32 cellular contexts compared by ENCODE assay signal in genomic region chr2:227815066-227815465, GRCh38. TPM values are rescaled to one million over a fixed set of nuclear protein-coding genes. Genes with fewer than 3 reads are reported as not detected.
DNase-seq lines count a peak whose midpoint lies in the region; ATAC-seq, FAIRE-seq and TF ChIP-seq lines count a peak whose summit lies in the region.
"Had no signal": no experiment of that assay in that cellular context is flagged by ENCODE, and none has a peak within 500 bp of the region (broad histone marks: within the 10 kb centered on the region; RNA-seq: fewer than 3 reads in every experiment).

No MANE protein-coding gene starts in this region.

- H4K20me1 ChIP-seq in HepG2 (ENCODE audit: insufficient read depth, low read length) (no peaks in the 10 kb centered on the region), endothelial cell of umbilical vein (replicated peaks; ENCODE audit: control insufficient read depth, extremely low read depth, insufficient read depth, low read length) (no peaks in the 10 kb centered on the region)
- H4K20me1 ChIP-seq: BLaER1 had no signal

- peaks cover 68% of the 10 kb centered on the region for H3K4me1 ChIP-seq in HepG2 (ENCODE audit: insufficient read depth, low read length)
- peaks cover 0 to 9% (median 2%) of the 10 kb centered on the region in 4 donors for H3K4me1 ChIP-seq in right lobe of liver
- H3K4me1 ChIP-seq in RWPE2 (ENCODE audit: insufficient read depth, poor library complexity, severe bottlenecking) = peaks cover 22% of the 10 kb centered on the region
- H3K4me1 ChIP-seq in endothelial cell of umbilical vein (ENCODE audit: control insufficient read depth, extremely low read depth, insufficient read depth, low read length) = peaks cover 36% of the 10 kb centered on the region
- H3K4me1 ChIP-seq in SJCRH30 = peaks cover 12% of the 10 kb centered on the region
- no peaks in the 10 kb centered on the region for H3K4me1 ChIP-seq in trophoblast cell (ENCODE audit: control insufficient read depth in 1 of 2, insufficient read depth in 2 of 2, low read length in 2 of 2)
- H3K4me1 ChIP-seq: BLaER1, body of pancreas, parathyroid adenoma had no signal

- H2AK5ac ChIP-seq in trophoblast cell (ENCODE audit: low read length) = no peak overlapping the region

- H3K9ac ChIP-seq in HepG2 (ENCODE audit: insufficient read depth, low read depth, low read length) (peak overlapping the region; percentile 92), endothelial cell of umbilical vein (replicated peaks; ENCODE audit: extremely low read depth, insufficient read depth, low read length) (no peak overlapping the region), trophoblast cell (ENCODE audit: low read length) (no peak overlapping the region)
- H3K9ac ChIP-seq: BLaER1, KMS-11, parathyroid adenoma had no signal

- ATAC-seq in HepG2 (no peak), right lobe of liver (no peak), RWPE2 (ENCODE audit: low read depth) (no peak)
- no peak for ATAC-seq in stimulated activated effector memory CD8-positive, alpha-beta T cell treated with anti-CD3 and anti-CD28 coated beads, Interleukin-12 subunit alpha, Interleukin-12 subunit beta, amount 100 ng/mL, for 72 hours
- ATAC-seq: body of pancreas, right cardiac atrium, Right ventricle myocardium inferior had no signal

- H2AFZ ChIP-seq in HepG2 (ENCODE audit: low read length) (no peak overlapping the region), endothelial cell of umbilical vein (ENCODE audit: low read depth, low read length) (no peak overlapping the region), trophoblast cell (ENCODE audit: insufficient read depth, low read length, poor library complexity) (no peak overlapping the region)
- H2AFZ ChIP-seq: parathyroid adenoma had no signal

- dilution Hi-C loops in endothelial cell of umbilical vein (cut with MboI; ENCODE audit: extremely low pct_ligation_motif_present, low sequenced_read_pairs) = no loop called here

- DNase-seq in HepG2 (ENCODE audit: low spot score) (no peak), right lobe of liver (no peak), RWPE2 (ENCODE audit: low spot score) (no peak), endothelial cell of umbilical vein (ENCODE audit: low read depth, low spot score) (no peak), SJCRH30 (no peak), NCI-H526 treated with DMSO at 0.1 percent for 48 hours (lab: John Stamatoyannopoulos, UW) (no peak), trophoblast cell (no peak)
- no peak for DNase-seq in stimulated activated effector memory CD8-positive, alpha-beta T cell treated with anti-CD3 and anti-CD28 coated beads, Interleukin-12 subunit alpha, Interleukin-12 subunit beta, amount 100 ng/mL, for 72 hours (ENCODE audit: low spot score in 2 of 2)
- DNase-seq: activated CD4-positive, alpha-beta T cell treated with anti-CD3 and anti-CD28 coated beads for 1 hour; body of pancreas; COR-L47; GDM1; glutamatergic neuron; HCEC 1CT; left ventricle myocardium inferior; mesendoderm; MM.1S; NCI-H1105 treated with DMSO at 0.1 percent for 48 hours; NCI-H1930; NCI-H2171 treated with DMSO at 0.1 percent for 48 hours; NCI-H524; OCI-M1; right cardiac atrium; stimulated activated CD4-positive, alpha-beta T cell treated with anti-CD3 and anti-CD28 coated beads, Interleukin-4, amount 100 ng/mL, for 1 hour had no signal

- no peak overlapping the region for H3K4ac ChIP-seq in trophoblast cell (ENCODE audit: low read depth, low read length)

- H3K4me3 Mint-ChIP-seq in stimulated activated effector memory CD8-positive, alpha-beta T cell treated with anti-CD3 and anti-CD28 coated beads, Interleukin-12 subunit alpha, Interleukin-12 subunit beta, amount 100 ng/mL, for 72 hours = peak overlapping the region; percentile 79
- H3K4me3 Mint-ChIP-seq: neural crest cell, type B pancreatic cell had no signal

- no peak overlapping the region for H4K8ac ChIP-seq in trophoblast cell (ENCODE audit: low read depth, low read length)

- H2BK5ac ChIP-seq in trophoblast cell (ENCODE audit: low read depth, low read length, poor library complexity) = no peak overlapping the region

- TF ChIP-seq CTCF in HepG2 (CRISPR knock-in tag; IDR thresholded peaks at IDR 0.05) (no peak), right lobe of liver (IDR thresholded peaks at IDR 0.05) (no peak), RWPE2 (IDR thresholded peaks at IDR 0.05; ENCODE audit: poor library complexity, severe bottlenecking) (no peak), endothelial cell of umbilical vein (IDR thresholded peaks at IDR 0.05; ENCODE audit: extremely low read depth in 1 of 2, insufficient read depth in 1 of 2, low read depth in 1 of 2, low read length in 2 of 2) (no peak)

- 31% methylated on average over 3 of the region's 3 CpGs for WGBS in HepG2 (ENCODE audit: low lambda C conversion rate)
- WGBS in right lobe of liver (ENCODE audit: insufficient coverage, low coverage, low lambda C conversion rate, missing lambda C conversion rate) = 41% methylated on average over 3 of the region's 3 CpGs
- WGBS in trophoblast cell (ENCODE audit: extremely low coverage, insufficient coverage, insufficient read length) = no CpG with 5 or more reads among the region's 3 CpGs

- H3K36me3 ChIP-seq in HepG2 (replicated peaks in 1 of 2; ENCODE audit: control insufficient read depth in 1 of 2, insufficient read depth in 2 of 2, low read length in 2 of 2) = peaks cover 2 to 8% of the 10 kb centered on the region in 2 experiments; a peak in 4 of 5 replicates
- H3K36me3 ChIP-seq in right lobe of liver = no peaks in the 10 kb centered on the region
- peaks cover 69% of the 10 kb centered on the region for H3K36me3 ChIP-seq in RWPE2 (ENCODE audit: low read depth)
- no peaks in the 10 kb centered on the region for H3K36me3 ChIP-seq in endothelial cell of umbilical vein (ENCODE audit: control insufficient read depth in 2 of 2, extremely low read depth in 1 of 2, insufficient read depth in 2 of 2, low read length in 2 of 2)
- H3K36me3 ChIP-seq in SJCRH30 = no peaks in the 10 kb centered on the region; the same call in none of the 2 replicates
- no peaks in the 10 kb centered on the region for H3K36me3 ChIP-seq in trophoblast cell (ENCODE audit: control insufficient read depth in 1 of 2, insufficient read depth in 2 of 2, low read length in 2 of 2)
- H3K36me3 ChIP-seq: BLaER1, left ventricle myocardium inferior had no signal

- in situ Hi-C loops in HepG2 (cut with HindIII; ENCODE audit: extremely low pct_ligation_motif_present, low pct_unique_long_range_greater_than_20kb) = no loop called here

- no peak overlapping the region for H3K23ac ChIP-seq in trophoblast cell (ENCODE audit: low read length)

- no TSS peak for BruUV-seq in HepG2 (replicated peaks; lab: Mats Ljungman, UMichigan)
- no TSS peak for BruUV-seq in endothelial cell of umbilical vein (replicated peaks; lab: Mats Ljungman, UMichigan)

- H4K91ac ChIP-seq in trophoblast cell (ENCODE audit: low read depth, low read length) = no peak overlapping the region

- TF ChIP-seq RAD21 in HepG2 (CRISPR knock-in tag; IDR thresholded peaks at IDR 0.05) = no peak

- H3K9me3 Mint-ChIP-seq in stimulated activated effector memory CD8-positive, alpha-beta T cell treated with anti-CD3 and anti-CD28 coated beads, Interleukin-12 subunit alpha, Interleukin-12 subunit beta, amount 100 ng/mL, for 72 hours = no peaks in the 10 kb centered on the region
- H3K9me3 Mint-ChIP-seq: neural crest cell, type B pancreatic cell had no signal

- no peaks in the 10 kb centered on the region; a peak in 1 of 5 replicates for H3K27me3 ChIP-seq in HepG2 (ENCODE audit: control insufficient read depth in 1 of 2, insufficient read depth in 2 of 2, low read length in 2 of 2)
- H3K27me3 ChIP-seq in right lobe of liver = no peaks in the 10 kb centered on the region
- no peaks in the 10 kb centered on the region for H3K27me3 ChIP-seq in RWPE2 (ENCODE audit: insufficient read depth, poor library complexity, severe bottlenecking)
- H3K27me3 ChIP-seq in endothelial cell of umbilical vein (ENCODE audit: control insufficient read depth in 2 of 2, insufficient read depth in 2 of 2, low read length in 2 of 2) = no peaks in the 10 kb centered on the region
- H3K27me3 ChIP-seq in SJCRH30 = no peaks in the 10 kb centered on the region
- no peaks in the 10 kb centered on the region for H3K27me3 ChIP-seq in trophoblast cell (ENCODE audit: insufficient read depth, low read length)
- H3K27me3 ChIP-seq: BLaER1 had no signal

- H3K27ac ChIP-seq in HepG2 (ENCODE audit: extremely low read length, insufficient read depth, low read length) = peak overlapping the region; percentile 94
- no peak overlapping the region for H3K27ac ChIP-seq in right lobe of liver
- H3K27ac ChIP-seq in RWPE2 (ENCODE audit: poor library complexity, severe bottlenecking) = peak overlapping the region; percentile 100
- no peak overlapping the region for H3K27ac ChIP-seq in endothelial cell of umbilical vein (ENCODE audit: insufficient read depth, low read depth, low read length)
- no peak overlapping the region for H3K27ac ChIP-seq in SJCRH30
- H3K27ac ChIP-seq in trophoblast cell (ENCODE audit: low read depth, low read length) = no peak overlapping the region
- H3K27ac ChIP-seq: BLaER1, body of pancreas, KMS-11, left ventricle myocardium inferior, parathyroid adenoma had no signal

- H3K79me2 ChIP-seq in HepG2 (ENCODE audit: insufficient read depth, low read length) (peaks cover 27% of the 10 kb centered on the region), endothelial cell of umbilical vein (ENCODE audit: control insufficient read depth, insufficient read depth, low read length) (peaks cover 2% of the 10 kb centered on the region), trophoblast cell (ENCODE audit: control insufficient read depth, insufficient read depth, low read length, poor library complexity) (no peaks in the 10 kb centered on the region)
- H3K79me2 ChIP-seq: parathyroid adenoma had no signal

- no peaks in the 10 kb centered on the region for H3K9me1 ChIP-seq in endothelial cell of umbilical vein (replicated peaks; ENCODE audit: control insufficient read depth, extremely low read depth, insufficient read depth, low read length)

- POLR2A ChIA-PET in HepG2 (lab: Yijun Ruan, JAX) = interaction anchor here (1.2 to 2.3 kb wide), 2 partner anchors 19 to 23 kb away, joined by 4 to 27 read pairs; no protein-coding TSS in a partner anchor
- POLR2A ChIA-PET in endothelial cell of umbilical vein (lab: Charles Lee) = no interaction called here

- H3K18ac ChIP-seq in trophoblast cell (ENCODE audit: low read length) = no peak overlapping the region

- H3K4me2 ChIP-seq in HepG2 (ENCODE audit: low read depth, low read length) = peak overlapping the region; percentile 77
- H3K4me2 ChIP-seq in endothelial cell of umbilical vein (ENCODE audit: insufficient read depth, low read length) = peak overlapping the region; percentile 79
- H3K4me2 ChIP-seq in trophoblast cell (ENCODE audit: low read length) = no peak overlapping the region
- H3K4me2 ChIP-seq: BLaER1, KMS-11 had no signal

- no peak overlapping the region for H3K14ac ChIP-seq in trophoblast cell (ENCODE audit: low read length)

- H3K27ac Mint-ChIP-seq in stimulated activated effector memory CD8-positive, alpha-beta T cell treated with anti-CD3 and anti-CD28 coated beads, Interleukin-12 subunit alpha, Interleukin-12 subunit beta, amount 100 ng/mL, for 72 hours = peak overlapping the region; percentile 95
- H3K27ac Mint-ChIP-seq: type B pancreatic cell had no signal

- H4K12ac ChIP-seq in trophoblast cell (ENCODE audit: low read depth, low read length) = no peak overlapping the region

- H3K9me3 ChIP-seq in HepG2 (ENCODE audit: low read length) = no peaks in the 10 kb centered on the region
- no peaks in the 10 kb centered on the region for H3K9me3 ChIP-seq in right lobe of liver
- no peaks in the 10 kb centered on the region for H3K9me3 ChIP-seq in RWPE2 (ENCODE audit: severe bottlenecking)
- H3K9me3 ChIP-seq in endothelial cell of umbilical vein (replicated peaks; ENCODE audit: control insufficient read depth, insufficient read depth, low read length) = no peaks in the 10 kb centered on the region
- no peaks in the 10 kb centered on the region for H3K9me3 ChIP-seq in SJCRH30 (replicated peaks)
- no peaks in the 10 kb centered on the region for H3K9me3 ChIP-seq in trophoblast cell (ENCODE audit: insufficient read depth, low read depth, low read length)
- H3K9me3 ChIP-seq: BLaER1, body of pancreas, left ventricle myocardium inferior had no signal

- intact Hi-C loops in HepG2 (cut with micrococcal nuclease; ENCODE audit: unreplicated experiment) = loop anchor here (5.0 kb wide), 2 partner anchors 363 to 488 kb away; partner anchors contain the start of gene MFF
- intact Hi-C loops in right lobe of liver (cut with DNase I) = no loop called here
- intact Hi-C loops in endothelial cell of umbilical vein (cut with micrococcal nuclease) = loop anchor here (5.0 to 10.0 kb wide), 2 partner anchors 978 to 1630 kb away; partner anchors contain the start of gene RHBDD1

- no peak; a peak in 1 of 4 replicates for TF ChIP-seq POLR2A in HepG2 (IDR thresholded peaks at IDR 0.05; ENCODE audit: insufficient read depth in 1 of 2, low read depth in 2 of 2, low read length in 2 of 2)
- TF ChIP-seq POLR2A in right lobe of liver (IDR thresholded peaks at IDR 0.05) = no peak
- TF ChIP-seq POLR2A in endothelial cell of umbilical vein (IDR thresholded peaks at IDR 0.05; ENCODE audit: low read depth, low read length) = no peak

- H3K4me1 Mint-ChIP-seq in stimulated activated effector memory CD8-positive, alpha-beta T cell treated with anti-CD3 and anti-CD28 coated beads, Interleukin-12 subunit alpha, Interleukin-12 subunit beta, amount 100 ng/mL, for 72 hours = peaks cover 43% of the 10 kb centered on the region
- H3K4me1 Mint-ChIP-seq: neural crest cell had no signal

- no peak for FAIRE-seq in HepG2 (lab: Jason Lieb, UNC)
- FAIRE-seq in endothelial cell of umbilical vein (lab: Jason Lieb, UNC) = no peak
- FAIRE-seq: islet of Langerhans had no signal

- peak overlapping the region; percentile 74 to 92 (median 82) for H3K4me3 ChIP-seq in HepG2 (replicated peaks in 1 of 3; ENCODE audit: insufficient read depth in 1 of 3, low read depth in 2 of 3, low read length in 3 of 3)
- H3K4me3 ChIP-seq in right lobe of liver = peak overlapping the region in 1 of 3 donors; percentile 30
- peak overlapping the region; percentile 34 for H3K4me3 ChIP-seq in RWPE2 (ENCODE audit: severe bottlenecking)
- no peak overlapping the region for H3K4me3 ChIP-seq in endothelial cell of umbilical vein (replicated peaks in 1 of 3; ENCODE audit: insufficient read depth in 1 of 3, low read depth in 1 of 3, low read length in 3 of 3)
- H3K4me3 ChIP-seq in SJCRH30 = no peak overlapping the region
- no peak overlapping the region for H3K4me3 ChIP-seq in trophoblast cell (ENCODE audit: low read depth, low read length)
- H3K4me3 ChIP-seq: BLaER1, body of pancreas, left ventricle myocardium inferior had no signal

- CTCF ChIA-PET in HepG2 (lab: Yijun Ruan, JAX; ENCODE audit: low intra/inter-chr PET ratio, low total read pairs) (interaction anchor here (2.2 to 2.4 kb wide), 2 partner anchors 47 to 69 kb away, joined by 9 to 10 read pairs; no protein-coding TSS in a partner anchor), endothelial cell of umbilical vein (lab: Charles Lee) (interaction anchor here (0.6 to 3.1 kb wide), 2 partner anchors 12 to 46 kb away, joined by 3 to 24 read pairs; no protein-coding TSS in a partner anchor)

- peaks cover 66% of the 10 kb centered on the region for H3K36me3 Mint-ChIP-seq in stimulated activated effector memory CD8-positive, alpha-beta T cell treated with anti-CD3 and anti-CD28 coated beads, Interleukin-12 subunit alpha, Interleukin-12 subunit beta, amount 100 ng/mL, for 72 hours
- H3K36me3 Mint-ChIP-seq: type B pancreatic cell had no signal

- TF ChIP-seq EP300 in HepG2 (IDR thresholded peaks at IDR 0.05; ENCODE audit: low read depth in 2 of 2, low read length in 2 of 2) (no peak), HepG2 (CRISPR knock-in tag; IDR thresholded peaks at IDR 0.05; ENCODE audit: borderline replicate concordance) (no peak)

- no peak overlapping the region for H2BK120ac ChIP-seq in trophoblast cell (ENCODE audit: insufficient read depth, low read length, poor library complexity)

- H3K79me1 ChIP-seq in trophoblast cell (ENCODE audit: low read length) = no peaks in the 10 kb centered on the region

- H2BK12ac ChIP-seq in trophoblast cell (ENCODE audit: low read length) = no peak overlapping the region

RNA-seq across cellular contexts. Expression of gene CCL20, which starts 1.4 kb away (rescaled TPM):
- 136 and 223 TPM in 2 replicates for total RNA-seq in HepG2 (2016; rRNA removed; fragmentation: Illumina TruSeq; extraction: Trizol)
- 99.9 and 112 TPM in 2 replicates for total RNA-seq in HepG2 (2016; cell fraction: cytosol; rRNA removed; fragmentation: Illumina TruSeq; extraction: Trizol; ENCODE audit: low read depth)
- total RNA-seq in HepG2 (2016; cell fraction: insoluble cytoplasmic fraction; rRNA removed; fragmentation: Illumina TruSeq; extraction: Trizol) = 137 and 217 TPM in 2 replicates
- total RNA-seq in HepG2 (2016; cell fraction: membrane; rRNA removed; fragmentation: Illumina TruSeq; extraction: Trizol) = 75.9 and 85.7 TPM in 2 replicates
- total RNA-seq in HepG2 (2016; cell fraction: nucleus; rRNA removed; fragmentation: Illumina TruSeq; extraction: Trizol) = 195 and 205 TPM in 2 replicates
- 811 and 903 TPM in 2 replicates for polyA plus RNA-seq in HepG2 (2011; rRNA removed)
- 378 and 591 TPM in 2 replicates for polyA plus RNA-seq in HepG2 (2011; cell fraction: cytosol; rRNA removed)
- polyA plus RNA-seq in HepG2 (2011; cell fraction: nucleus; rRNA removed) = 84.5 and 124 TPM in 2 replicates
- polyA plus RNA-seq in HepG2 (2012) = 780 and 797 TPM in 2 replicates
- polyA plus RNA-seq in HepG2 (2016; cell fraction: cytosol; fragmentation: Illumina TruSeq; extraction: Trizol; ENCODE audit: low read depth) = 41.1 and 41.5 TPM in 2 replicates
- polyA plus RNA-seq in HepG2 (2016; cell fraction: insoluble cytoplasmic fraction; fragmentation: Illumina TruSeq; extraction: Trizol; ENCODE audit: low read depth) = 160 and 169 TPM in 2 replicates
- 41.7 and 42.7 TPM in 2 replicates for polyA plus RNA-seq in HepG2 (2016; cell fraction: membrane; fragmentation: Illumina TruSeq; extraction: Trizol; ENCODE audit: low read depth)
- 376 and 396 TPM in 2 replicates for polyA plus RNA-seq in HepG2 (2016; cell fraction: nucleus; fragmentation: Illumina TruSeq; extraction: Trizol; ENCODE audit: insufficient read depth, low read depth)
- 0.21 and 395 TPM in 2 replicates for polyA minus RNA-seq in HepG2 (2011; rRNA and poly(A)+ RNA removed; ENCODE audit: low replicate concordance)
- 440 and 488 TPM in 2 replicates for polyA minus RNA-seq in HepG2 (2011; cell fraction: cytosol; rRNA and poly(A)+ RNA removed)
- 142 and 223 TPM in 2 replicates for polyA minus RNA-seq in HepG2 (2011; cell fraction: nucleus; rRNA and poly(A)+ RNA removed)
- total RNA-seq in right lobe of liver = 100 to 1,000 TPM in 2 of 6 experiments, 10 to 100 TPM in 1, under 1 TPM in 1, not detected in 2; 0.88 to 111 (median 76.4) TPM
- total RNA-seq in endothelial cell of umbilical vein = 0.53 TPM in 1 of 2 replicates, not detected in the other
- 0.16 and 0.32 TPM in 2 replicates for polyA plus RNA-seq in endothelial cell of umbilical vein
- polyA plus RNA-seq in endothelial cell of umbilical vein (2011; cell fraction: cytosol; rRNA removed) = 0.15 and 0.35 TPM in 2 replicates
- polyA plus RNA-seq in endothelial cell of umbilical vein (2011; cell fraction: nucleus; rRNA removed) = 0.40 TPM in 1 of 2 replicates, not detected in the other
- polyA plus RNA-seq in endothelial cell of umbilical vein (2012) = 0.51 and 0.55 TPM in 2 replicates
- polyA minus RNA-seq in endothelial cell of umbilical vein = not detected in 2 replicates
- 3.9 TPM for polyA minus RNA-seq in endothelial cell of umbilical vein (2011; cell fraction: cytosol; rRNA and poly(A)+ RNA removed)
- not detected in 2 replicates for polyA minus RNA-seq in endothelial cell of umbilical vein (2011; cell fraction: nucleus; rRNA and poly(A)+ RNA removed)
- total RNA-seq in SJCRH30 (2014; rRNA removed; shearing (Covaris generic)) = 4.2 and 4.3 TPM in 2 replicates
- polyA plus RNA-seq in trophoblast cell (2013) = not detected in 2 replicates
- total RNA-seq: left ventricle myocardium inferior; neural crest cell; right cardiac atrium; Right ventricle myocardium inferior; T-helper 2 cell treated with Interferon-gamma antibody and Interleukin-4, amounts not matched to agents 100 ng/mL and 5 ng/mL, for 36 hours had no signal
- polyA plus RNA-seq: right cardiac atrium had no signal

RNA-seq across cellular contexts. Expression of gene DAW1, which starts 56.4 kb away (rescaled TPM):
- total RNA-seq in HepG2 (2016; rRNA removed; fragmentation: Illumina TruSeq; extraction: Trizol) = not detected in 2 replicates
- total RNA-seq in HepG2 (2016; cell fraction: cytosol; rRNA removed; fragmentation: Illumina TruSeq; extraction: Trizol; ENCODE audit: low read depth) = not detected in 2 replicates
- total RNA-seq in HepG2 (2016; cell fraction: insoluble cytoplasmic fraction; rRNA removed; fragmentation: Illumina TruSeq; extraction: Trizol) = not detected in 2 replicates
- total RNA-seq in HepG2 (2016; cell fraction: membrane; rRNA removed; fragmentation: Illumina TruSeq; extraction: Trizol) = not detected in 2 replicates
- total RNA-seq in HepG2 (2016; cell fraction: nucleus; rRNA removed; fragmentation: Illumina TruSeq; extraction: Trizol) = not detected in 2 replicates
- polyA plus RNA-seq in HepG2 (2011; rRNA removed) = not detected in 2 replicates
- polyA plus RNA-seq in HepG2 (2011; cell fraction: cytosol; rRNA removed) = not detected in 2 replicates
- polyA plus RNA-seq in HepG2 (2011; cell fraction: nucleus; rRNA removed) = 0.07 TPM in 1 of 2 replicates, not detected in the other
- polyA plus RNA-seq in HepG2 (2012) = not detected in 2 replicates
- polyA plus RNA-seq in HepG2 (2016; cell fraction: cytosol; fragmentation: Illumina TruSeq; extraction: Trizol; ENCODE audit: low read depth) = not detected in 2 replicates
- not detected in 2 replicates for polyA plus RNA-seq in HepG2 (2016; cell fraction: insoluble cytoplasmic fraction; fragmentation: Illumina TruSeq; extraction: Trizol; ENCODE audit: low read depth)
- polyA plus RNA-seq in HepG2 (2016; cell fraction: membrane; fragmentation: Illumina TruSeq; extraction: Trizol; ENCODE audit: low read depth) = not detected in 2 replicates
- polyA plus RNA-seq in HepG2 (2016; cell fraction: nucleus; fragmentation: Illumina TruSeq; extraction: Trizol; ENCODE audit: insufficient read depth, low read depth) = not detected in 2 replicates
- 0.19 TPM in 1 of 2 replicates, not detected in the other for polyA minus RNA-seq in HepG2 (2011; rRNA and poly(A)+ RNA removed; ENCODE audit: low replicate concordance)
- not detected in 2 replicates for polyA minus RNA-seq in HepG2 (2011; cell fraction: cytosol; rRNA and poly(A)+ RNA removed)
- not detected in 2 replicates for polyA minus RNA-seq in HepG2 (2011; cell fraction: nucleus; rRNA and poly(A)+ RNA removed)
- not detected for total RNA-seq in right lobe of liver
- total RNA-seq in endothelial cell of umbilical vein = 2.0 and 3.2 TPM in 2 replicates
- 0.75 and 1.2 TPM in 2 replicates for polyA plus RNA-seq in endothelial cell of umbilical vein
- 2.2 and 3.3 TPM in 2 replicates for polyA plus RNA-seq in endothelial cell of umbilical vein (2011; cell fraction: cytosol; rRNA removed)
- 1.4 and 2.1 TPM in 2 replicates for polyA plus RNA-seq in endothelial cell of umbilical vein (2011; cell fraction: nucleus; rRNA removed)
- polyA plus RNA-seq in endothelial cell of umbilical vein (2012) = 6.8 and 12.0 TPM in 2 replicates
- 1.4 and 3.6 TPM in 2 replicates for polyA minus RNA-seq in endothelial cell of umbilical vein
- not detected for polyA minus RNA-seq in endothelial cell of umbilical vein (2011; cell fraction: cytosol; rRNA and poly(A)+ RNA removed)
- 1.1 and 1.4 TPM in 2 replicates for polyA minus RNA-seq in endothelial cell of umbilical vein (2011; cell fraction: nucleus; rRNA and poly(A)+ RNA removed)
- total RNA-seq in SJCRH30 (2014; rRNA removed; shearing (Covaris generic)) = 0.08 TPM in 1 of 2 replicates, not detected in the other
- polyA plus RNA-seq in trophoblast cell (2013) = 0.24 and 0.33 TPM in 2 replicates
- total RNA-seq: body of pancreas; neural crest cell; Right ventricle myocardium inferior; T-helper 2 cell treated with Interferon-gamma antibody and Interleukin-4, amounts not matched to agents 100 ng/mL and 5 ng/mL, for 36 hours had no signal

Comparison
In these comparisons a context has a peak if more than half of its experiments do, and no peak if none do; other contexts are left out.
1. H3K27ac ChIP-seq: peak in HepG2 (single experiment) and RWPE2 (single experiment); none in right lobe of liver (0 of 3), endothelial cell of umbilical vein (single experiment), SJCRH30 (single experiment) and trophoblast cell (single experiment).
2. intact Hi-C loops: an anchor here in HepG2 (5.0 kb wide) and endothelial cell of umbilical vein (5.0 to 10.0 kb wide); none called in right lobe of liver.
3. H3K4me3 ChIP-seq: peak in HepG2 (3 of 3) and RWPE2 (single experiment); none in endothelial cell of umbilical vein (0 of 3), SJCRH30 (single experiment) and trophoblast cell (single experiment).